In the genomic region with DNA sequence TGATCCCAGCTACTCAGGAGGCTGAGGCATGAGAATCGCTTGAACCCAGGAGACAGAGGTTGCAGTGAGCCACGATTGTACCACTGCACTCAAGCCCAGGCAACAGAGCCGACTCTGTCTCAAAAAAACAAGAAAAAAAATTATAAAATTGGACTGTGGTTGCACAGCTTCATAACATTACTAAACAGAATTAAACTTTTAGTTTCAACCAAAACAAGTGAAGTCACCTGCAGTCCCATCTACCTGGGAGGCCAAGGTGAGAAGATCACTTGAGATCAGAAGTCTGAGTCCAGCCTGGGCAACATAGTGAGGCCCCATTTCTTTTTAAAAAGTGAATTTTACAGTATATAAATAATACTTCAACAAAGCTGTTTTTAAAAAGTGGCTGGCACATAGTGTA, we compare ENCODE assay signal across 15 cellular contexts. TPM values are rescaled to one million over a fixed set of nuclear protein-coding genes. Genes with fewer than 3 reads are reported as not detected.
"Had no signal": no experiment of that assay in that cellular context is flagged by ENCODE, and none has a peak within 500 bp of the region (broad histone marks: within the 10 kb centered on the region; RNA-seq: fewer than 3 reads in every experiment).

No MANE protein-coding gene starts in this region.

- H3K9me3 ChIP-seq: ascending aorta, colonic mucosa, right lobe of liver, upper lobe of right lung had no signal

- H3K27me3 Mint-ChIP-seq: central memory CD8-positive, alpha-beta T cell had no signal

- H3K4me1 Mint-ChIP-seq: mesothelial cell of epicardium, nephron had no signal

- H3K9me3 Mint-ChIP-seq: activated naive CD4-positive, alpha-beta T cell treated with anti-CD3 and anti-CD28 coated beads for 36 hours; central memory CD8-positive, alpha-beta T cell had no signal

- H3K36me3 Mint-ChIP-seq: mesothelial cell of epicardium had no signal

- H3K27ac Mint-ChIP-seq: mesothelial cell of epicardium, nephron had no signal

- DNase-seq: colonic mucosa; erythroblast; foreskin melanocyte; kidney; stimulated activated CD4-positive, alpha-beta T cell treated with anti-CD3 and anti-CD28 coated beads, Interleukin-4, amount 100 ng/mL, for 1 hour; upper lobe of right lung had no signal

- H3K4me3 Mint-ChIP-seq: activated naive CD4-positive, alpha-beta T cell treated with anti-CD3 and anti-CD28 coated beads for 36 hours; mesothelial cell of epicardium; nephron had no signal

- ATAC-seq: left lobe of liver, SK-N-SH treated with all-trans-retinoic acid at 6 μM for 48 hours had no signal

RNA-seq across cellular contexts. Expression of a gene that starts 47.8 kb away (rescaled TPM):
- total RNA-seq: mesothelial cell of epicardium, smooth muscle cell had no signal
